In the genomic region with DNA sequence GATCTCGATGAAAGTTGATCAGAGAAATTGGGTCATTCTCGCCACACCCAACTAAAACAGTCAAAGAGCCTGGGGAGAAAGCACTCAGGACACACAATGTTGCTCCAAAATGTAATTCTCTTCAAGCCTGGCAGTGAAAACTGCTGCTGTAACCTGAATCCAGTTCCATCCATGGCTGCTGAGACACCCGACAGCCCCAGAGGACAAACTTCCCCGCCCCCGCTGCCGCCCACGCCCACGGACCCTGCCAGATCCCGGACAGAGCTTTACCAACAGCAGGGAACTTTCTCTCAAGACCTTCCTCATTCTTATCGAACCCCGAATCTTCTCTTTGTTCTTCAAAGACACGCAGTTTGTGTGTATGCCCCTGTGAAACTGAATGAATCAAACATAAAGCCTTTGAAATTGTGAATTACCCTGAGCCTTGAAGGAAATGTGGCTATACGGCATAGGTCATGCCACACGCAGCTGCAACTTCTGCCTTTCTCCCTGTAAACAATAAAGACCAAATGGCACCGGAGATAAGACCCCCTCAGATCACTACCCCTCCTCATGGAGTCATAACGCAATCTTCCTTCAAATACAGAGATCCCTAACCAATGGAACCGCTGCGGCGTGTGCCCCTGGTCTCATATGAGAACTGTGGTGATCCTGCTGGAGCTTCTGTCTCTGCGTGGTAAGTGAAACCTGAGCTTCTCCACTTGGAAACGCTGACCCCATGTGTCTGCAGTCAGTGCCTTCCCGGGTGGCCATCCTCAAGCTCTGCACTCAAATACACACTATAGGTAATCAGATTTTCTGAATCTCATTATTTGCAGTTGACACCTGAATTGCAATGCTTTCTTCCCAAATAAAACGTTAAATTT, we compare ENCODE assay signal across 8 cellular contexts. TPM values are rescaled to one million over a fixed set of nuclear protein-coding genes. Genes with fewer than 3 reads are reported as not detected.
DNase-seq lines count a peak whose midpoint lies in the region; ATAC-seq and TF ChIP-seq lines count a peak whose summit lies in the region.

No MANE protein-coding gene starts in this region.

- peaks cover 16% of the 10 kb centered on the region for H3K4me1 Mint-ChIP-seq in activated CD4-positive, alpha-beta T cell treated with anti-CD3 and anti-CD28 coated beads, Interleukin-2, amount 10 ng/mL, durations not matched to agents 24 days and 14 days

- 5% methylated on average over 23 of the region's 23 CpGs for WGBS in prostate gland

- H3K27me3 ChIP-seq in prostate gland (replicated peaks; ENCODE audit: insufficient read depth): no peaks in the 10 kb centered on the region

- peaks cover 6% of the 10 kb centered on the region for H3K9me3 Mint-ChIP-seq in activated CD4-positive, alpha-beta T cell treated with anti-CD3 and anti-CD28 coated beads, Interleukin-2, amount 10 ng/mL, durations not matched to agents 24 days and 14 days

- peak overlapping the region; percentile 47 to 71 for H3K27ac ChIP-seq in prostate gland

- H3K36me3 ChIP-seq in prostate gland: no peaks in the 10 kb centered on the region

- TF ChIP-seq POLR2A in prostate gland (IDR thresholded peaks at IDR 0.05): no peak

- no peaks in the 10 kb centered on the region for H3K9me3 ChIP-seq in prostate gland

- DNase-seq in AG10803 (ENCODE audit: low read depth) (peak; percentile 25), HFF-Myc (ENCODE audit: extremely low read depth, low read depth) (no peak), fibroblast of peridontal ligament (ENCODE audit: extremely low read depth) (peak; percentile 44), prostate gland (ENCODE audit: low spot score) (peak; percentile 48), NCI-H446 (lab: John Stamatoyannopoulos, UW) (no peak)
- DNase-seq in activated CD4-positive, alpha-beta T cell treated with anti-CD3 and anti-CD28 coated beads, Interleukin-2, amount 10 ng/mL, durations not matched to agents 24 days and 14 days: peak; percentile 66

- no peak for ATAC-seq in HG02938 (IDR thresholded peaks at IDR 0.05; ENCODE audit: unreplicated experiment)
- no peak for ATAC-seq in GM18867 (IDR thresholded peaks at IDR 0.05; ENCODE audit: unreplicated experiment)

- peaks cover 5% of the 10 kb centered on the region for H3K36me3 Mint-ChIP-seq in activated CD4-positive, alpha-beta T cell treated with anti-CD3 and anti-CD28 coated beads, Interleukin-2, amount 10 ng/mL, durations not matched to agents 24 days and 14 days (ENCODE audit: low read depth)

- intact Hi-C loops in activated CD4-positive, alpha-beta T cell treated with anti-CD3 and anti-CD28 coated beads, Interleukin-2, amount 10 ng/mL, durations not matched to agents 24 days and 14 days (cut with micrococcal nuclease): loop anchor here (10.0 kb wide), 1 partner anchor 347 kb away; no protein-coding TSS in a partner anchor
- intact Hi-C loops in prostate gland (cut with DNase I): loop anchor here (10.0 kb wide), 1 partner anchor 137 kb away; a partner anchor contains a TSS

- peak overlapping the region; percentile 30 for H3K4me3 Mint-ChIP-seq in activated CD4-positive, alpha-beta T cell treated with anti-CD3 and anti-CD28 coated beads, Interleukin-2, amount 10 ng/mL, durations not matched to agents 24 days and 14 days

- H3K4me3 ChIP-seq in AG10803 (ENCODE audit: low read length) (peak overlapping the region; percentile 38), HFF-Myc (replicated peaks; ENCODE audit: low read depth, low read length) (peak overlapping the region; percentile 30), prostate gland (peak overlapping the region; percentile 15 to 22)

- TF ChIP-seq CTCF in AG10803 (conservative IDR thresholded peaks at IDR 0.05; ENCODE audit: low read length) (peak; percentile 8; the same call in 1 of the 2 replicates), HFF-Myc (IDR thresholded peaks at IDR 0.05; ENCODE audit: low read depth, low read length, missing control alignments) (no peak), prostate gland (IDR thresholded peaks at IDR 0.05) (no peak)

- H3K27me3 Mint-ChIP-seq in activated CD4-positive, alpha-beta T cell treated with anti-CD3 and anti-CD28 coated beads, Interleukin-2, amount 10 ng/mL, durations not matched to agents 24 days and 14 days: peaks cover 48% of the 10 kb centered on the region

- no peak overlapping the region for H3K27ac Mint-ChIP-seq in activated CD4-positive, alpha-beta T cell treated with anti-CD3 and anti-CD28 coated beads, Interleukin-2, amount 10 ng/mL, durations not matched to agents 24 days and 14 days

- no peaks in the 10 kb centered on the region for H3K4me1 ChIP-seq in prostate gland (replicated peaks)

RNA-seq across cellular contexts. Expression of a gene that starts 4.8 kb away (rescaled TPM):
- 55.3 and 57.5 TPM in 2 replicates for total RNA-seq in activated CD4-positive, alpha-beta T cell treated with anti-CD3 and anti-CD28 coated beads, Interleukin-2, amount 10 ng/mL, durations not matched to agents 24 days and 14 days
- total RNA-seq in prostate gland: 100 to 1,000 TPM; 214 to 246 TPM

Comparison
In these comparisons a context has a peak if more than half of its experiments do, and no peak if none do; other contexts are left out.
1. DNase-seq: peak in AG10803 (single experiment), activated CD4-positive, alpha-beta T cell treated with anti-CD3 and anti-CD28 coated beads, Interleukin-2, amount 10 ng/mL, durations not matched to agents 24 days and 14 days (single experiment), fibroblast of peridontal ligament (single experiment) and prostate gland (single experiment); none in HFF-Myc (single experiment) and NCI-H446 (0 of 2).
2. Peak in every context shown above with its lines, with median percentiles within 50 percentile points of each other: H3K4me3 ChIP-seq.